8 cellular contexts compared by ENCODE assay signal in the genomic region with DNA sequence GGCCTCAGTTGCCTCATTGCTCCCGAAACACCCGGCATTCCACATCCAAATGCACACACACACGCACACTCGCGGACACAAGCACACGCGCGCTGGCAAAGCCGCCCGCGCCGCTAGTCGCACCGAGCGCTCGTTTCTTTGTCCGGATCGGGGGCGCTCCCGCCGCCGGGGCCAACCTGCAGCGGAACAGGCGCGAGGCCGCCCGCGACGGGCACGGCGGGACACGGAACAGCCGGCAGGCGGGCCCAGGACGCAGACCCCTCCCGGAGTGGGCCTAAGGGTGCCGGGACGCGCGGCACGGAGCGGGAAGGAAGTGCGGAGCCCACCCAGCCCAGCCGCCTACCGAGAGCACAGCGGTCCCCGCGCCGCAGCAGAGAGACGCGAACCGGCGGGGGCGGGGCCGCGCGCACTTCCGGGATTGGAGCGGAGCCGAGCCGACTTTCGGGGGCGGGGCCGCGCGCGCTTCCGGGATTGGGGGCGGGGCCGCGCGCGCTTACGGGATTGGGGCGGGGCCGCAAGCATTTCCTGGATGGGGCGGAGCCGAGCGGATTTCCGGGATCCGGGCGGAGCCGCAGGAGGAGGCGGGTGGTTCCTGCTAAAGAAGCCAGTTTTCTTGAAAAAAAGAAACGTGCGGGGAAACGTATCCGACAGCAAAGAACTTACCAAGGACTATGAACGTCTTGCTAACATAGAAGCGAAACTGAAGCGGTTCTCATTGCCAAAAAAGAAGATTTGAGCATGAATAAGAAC. TPM values are rescaled to one million over a fixed set of nuclear protein-coding genes. Genes with fewer than 3 reads are reported as not detected.
DNase-seq lines count a peak whose midpoint lies in the region; ATAC-seq, FAIRE-seq and TF ChIP-seq lines count a peak whose summit lies in the region.

Gene CYBC1 (minus strand): TSS at position 396 of the 750 bp plus-strand sequence. CDS start 1,498 bp downstream, outside the sequence.

- H3K9me3 ChIP-seq in SK-N-SH (no peaks in the 10 kb centered on the region), gastroesophageal sphincter (no peaks in the 10 kb centered on the region)

- peak within 1 kb of the TSS; percentile 96 for H3K4me2 ChIP-seq in SK-N-SH

- H3K27ac ChIP-seq in SK-N-SH (ENCODE audit: low read depth in 2 of 2, low read length in 1 of 2): peak within 1 kb of the TSS; percentile 80 to 96
- peak within 1 kb of the TSS; percentile 82 to 95 (median 90) for H3K27ac ChIP-seq in gastroesophageal sphincter

- no peak for TF ChIP-seq RAD21 in SK-N-SH (IDR thresholded peaks at IDR 0.05; ENCODE audit: low read length)

- no peaks in the 10 kb centered on the region for H3K27me3 Mint-ChIP-seq in activated naive CD4-positive, alpha-beta T cell treated with anti-CD3 and anti-CD28 coated beads, Interleukin-2, amount 10 ng/mL, durations not matched to agents 7 days and 5 days

- peak; percentile 97 for DNase-seq in HEK293T (ENCODE audit: extremely low spot score)
- peak; percentile 84 for DNase-seq in NCI-H1048 (lab: John Stamatoyannopoulos, UW)
- peak; percentile 99 for DNase-seq in SK-N-SH
- peak; percentile 95 for DNase-seq in activated naive CD4-positive, alpha-beta T cell treated with anti-CD3 and anti-CD28 coated beads, Interleukin-2, amount 10 ng/mL, durations not matched to agents 7 days and 5 days
- peak; percentile 50 for DNase-seq in non-pigmented ciliary epithelial cell (ENCODE audit: low read depth)

- no peaks in the 10 kb centered on the region for H3K9me2 ChIP-seq in SK-N-SH

- peak within 1 kb of the TSS; percentile 96 for H3K4me3 Mint-ChIP-seq in activated naive CD4-positive, alpha-beta T cell treated with anti-CD3 and anti-CD28 coated beads, Interleukin-2, amount 10 ng/mL, durations not matched to agents 7 days and 5 days

- peaks cover 8 to 28% of the 10 kb centered on the region in 2 experiments; a peak in 2 of 4 replicates for H3K4me1 ChIP-seq in SK-N-SH (ENCODE audit: control insufficient read depth in 1 of 2, insufficient read depth in 2 of 2, low read depth in 1 of 2, low read length in 1 of 2)
- peaks cover 0 to 49% (median 19%) of the 10 kb centered on the region in 3 donors for H3K4me1 ChIP-seq in gastroesophageal sphincter

- H3K4me3 ChIP-seq in SK-N-SH (ENCODE audit: low read depth in 2 of 2, low read length in 1 of 2): peak within 1 kb of the TSS; percentile 76 to 95
- H3K4me3 ChIP-seq in gastroesophageal sphincter: peak within 1 kb of the TSS; percentile 88 to 97

- TF ChIP-seq EP300 in SK-N-SH (IDR thresholded peaks at IDR 0.05; ENCODE audit: borderline replicate concordance in 1 of 2, low read depth in 1 of 2, low read length in 1 of 2): peak in 1 of 2 experiments; percentile 53; a peak in 1 of 4 replicates
- TF ChIP-seq EP300 in gastroesophageal sphincter (IDR thresholded peaks at IDR 0.05): no peak

- 1% methylated on average over 67 of the region's 91 CpGs for WGBS in SK-N-SH (ENCODE audit: low lambda C conversion rate)
- 0% methylated on average over 7 to 8 of the region's 91 CpGs for WGBS in gastroesophageal sphincter (ENCODE audit: low coverage in 1 of 2), 2 donors

- H3F3A ChIP-seq in SK-N-SH (replicated peaks; ENCODE audit: insufficient read depth): peaks cover 6% of the 10 kb centered on the region

- peak; percentile 42 for FAIRE-seq in G401.6 (lab: Jason Lieb, UNC)

- H3K4me1 Mint-ChIP-seq in activated naive CD4-positive, alpha-beta T cell treated with anti-CD3 and anti-CD28 coated beads, Interleukin-2, amount 10 ng/mL, durations not matched to agents 7 days and 5 days: peaks cover 46% of the 10 kb centered on the region

- H3K79me2 ChIP-seq in SK-N-SH (ENCODE audit: insufficient read depth): peaks cover 35% of the 10 kb centered on the region

- POLR2A ChIA-PET in HEK293T (lab: Yijun Ruan, JAX): no interaction called here
- POLR2A ChIA-PET in SK-N-SH (lab: Yijun Ruan, JAX): interaction anchor here (0.8 kb wide), 1 partner anchor 31 kb away, joined by 6 read pairs; no protein-coding TSS in a partner anchor

- peak; percentile 17; the same call in 1 of the 2 replicates for TF ChIP-seq CTCF in SK-N-SH (IDR thresholded peaks at IDR 0.05)
- TF ChIP-seq CTCF in gastroesophageal sphincter (IDR thresholded peaks at IDR 0.05): peak in 3 of 4 experiments; percentile 21 to 40 (median 35)
- TF ChIP-seq CTCF in subcutaneous adipose tissue (IDR thresholded peaks at IDR 0.05; ENCODE audit: low read depth): no peak

- peak within 1 kb of the TSS; percentile 85 for H2AFZ ChIP-seq in SK-N-SH (ENCODE audit: low read depth)

- peaks cover 4% of the 10 kb centered on the region for H3K9me3 Mint-ChIP-seq in activated naive CD4-positive, alpha-beta T cell treated with anti-CD3 and anti-CD28 coated beads, Interleukin-2, amount 10 ng/mL, durations not matched to agents 7 days and 5 days

- H4K20me1 ChIP-seq in SK-N-SH (ENCODE audit: insufficient read depth): peaks cover 5% of the 10 kb centered on the region

- H3K9ac ChIP-seq in SK-N-SH: peak within 1 kb of the TSS; percentile 94

- H3K27me3 ChIP-seq in SK-N-SH (ENCODE audit: insufficient read depth) (no peaks in the 10 kb centered on the region), gastroesophageal sphincter (no peaks in the 10 kb centered on the region)

- peak; percentile 94 for ATAC-seq in gastroesophageal sphincter

- CTCF ChIA-PET in HEK293T (lab: Yijun Ruan, JAX) (interaction anchor here (0.9 kb wide), 1 partner anchor 95 kb away, joined by 3 read pairs; no protein-coding TSS in a partner anchor), SK-N-SH (lab: Yijun Ruan, JAX) (interaction anchor here (0.7 to 1.3 kb wide), 2 partner anchors 42 to 44 kb away, joined by 3 to 4 read pairs; no protein-coding TSS in a partner anchor)
- CTCF ChIA-PET in activated naive CD4-positive, alpha-beta T cell treated with anti-CD3 and anti-CD28 coated beads, Interleukin-2, amount 10 ng/mL, durations not matched to agents 7 days and 5 days (lab: Charles Lee): no interaction called here

- peak; percentile 61 to 69 for TF ChIP-seq POLR2A in gastroesophageal sphincter (IDR thresholded peaks at IDR 0.05)

- peaks cover 46% of the 10 kb centered on the region for H3K36me3 Mint-ChIP-seq in activated naive CD4-positive, alpha-beta T cell treated with anti-CD3 and anti-CD28 coated beads, Interleukin-2, amount 10 ng/mL, durations not matched to agents 7 days and 5 days

- peak within 1 kb of the TSS; percentile 98 for H3K27ac Mint-ChIP-seq in activated naive CD4-positive, alpha-beta T cell treated with anti-CD3 and anti-CD28 coated beads, Interleukin-2, amount 10 ng/mL, durations not matched to agents 7 days and 5 days

- H3K36me3 ChIP-seq in SK-N-SH (replicated peaks in 1 of 2; ENCODE audit: control insufficient read depth in 1 of 2, insufficient read depth in 2 of 2, low read length in 1 of 2): peaks cover 0 to 11% of the 10 kb centered on the region in 2 experiments
- H3K36me3 ChIP-seq in gastroesophageal sphincter: peaks cover 0 to 2% of the 10 kb centered on the region in 2 donors

TF ChIP-seq in HEK293T, 16 proteins besides CTCF, POLR2A, EP300 and RAD21:
- peak; percentile 95 for TF ChIP-seq ELF4 (IDR thresholded peaks at IDR 0.05)
- TF ChIP-seq LEF1 (IDR thresholded peaks at IDR 0.05; ENCODE audit: borderline replicate concordance): no peak; the same call in 1 of the 2 replicates
- no peak for TF ChIP-seq TARDBP (IDR thresholded peaks at IDR 0.05)
- TF ChIP-seq FOXM1 (IDR thresholded peaks at IDR 0.05; ENCODE audit: borderline replicate concordance): no peak
- TF ChIP-seq FOXK2 (IDR thresholded peaks at IDR 0.05): no peak
- no peak for TF ChIP-seq HDGF (IDR thresholded peaks at IDR 0.05; ENCODE audit: borderline replicate concordance)
- TF ChIP-seq, protein P1, sequence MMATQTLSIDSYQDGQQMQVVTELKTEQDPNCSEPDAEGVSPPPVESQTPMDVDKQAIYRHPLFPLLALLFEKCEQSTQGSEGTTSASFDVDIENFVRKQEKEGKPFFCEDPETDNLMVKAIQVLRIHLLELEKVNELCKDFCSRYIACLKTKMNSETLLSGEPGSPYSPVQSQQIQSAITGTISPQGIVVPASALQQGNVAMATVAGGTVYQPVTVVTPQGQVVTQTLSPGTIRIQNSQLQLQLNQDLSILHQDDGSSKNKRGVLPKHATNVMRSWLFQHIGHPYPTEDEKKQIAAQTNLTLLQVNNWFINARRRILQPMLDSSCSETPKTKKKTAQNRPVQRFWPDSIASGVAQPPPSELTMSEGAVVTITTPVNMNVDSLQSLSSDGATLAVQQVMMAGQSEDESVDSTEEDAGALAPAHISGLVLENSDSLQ (IDR thresholded peaks at IDR 0.05): no peak
- TF ChIP-seq L3MBTL2 (conservative IDR thresholded peaks at IDR 0.05): no peak

TF ChIP-seq in SK-N-SH, 30 proteins besides CTCF, POLR2A, EP300 and RAD21 (continues in another document):
- TF ChIP-seq POLR2AphosphoS5 (IDR thresholded peaks at IDR 0.05; ENCODE audit: low read depth, low read length): peak; percentile 97
- TF ChIP-seq TEAD4 (IDR thresholded peaks at IDR 0.05; ENCODE audit: borderline replicate concordance, insufficient read depth): no peak
- no peak for TF ChIP-seq GATA2 (CRISPR knock-in tag; IDR thresholded peaks at IDR 0.05)
- 0 out of 2 replicates have a peak, but pooled peaks have one; percentile 2 for TF ChIP-seq SMC3 (IDR thresholded peaks at IDR 0.05; ENCODE audit: low read depth, low read length)
- no peak for TF ChIP-seq EZH2phosphoT487 (IDR thresholded peaks at IDR 0.05; ENCODE audit: borderline replicate concordance, low read depth)
- no peak for TF ChIP-seq RXRA (IDR thresholded peaks at IDR 0.05; ENCODE audit: borderline replicate concordance, low read depth)
- TF ChIP-seq RFX5 (IDR thresholded peaks at IDR 0.05; ENCODE audit: low read length): no peak
- no peak for TF ChIP-seq MEF2A (IDR thresholded peaks at IDR 0.05; ENCODE audit: borderline replicate concordance, low read depth)
- peak; percentile 91 for TF ChIP-seq MXI1 (IDR thresholded peaks at IDR 0.05; ENCODE audit: low read depth, low read length)
- TF ChIP-seq NFIC (IDR thresholded peaks at IDR 0.05; ENCODE audit: borderline replicate concordance): peak; percentile 68

RNA-seq across cellular contexts. Expression of gene CYBC1, which starts in this region (rescaled TPM):
- 160 and 165 TPM in 2 replicates for polyA plus RNA-seq in SK-N-SH (2012; rRNA removed)
- polyA plus RNA-seq in SK-N-SH (2012; cell fraction: cytosol; rRNA removed): 97.3 and 115 TPM in 2 replicates
- 403 and 584 TPM in 2 replicates for polyA plus RNA-seq in SK-N-SH (2012; cell fraction: nucleus; rRNA removed)
- total RNA-seq in gastroesophageal sphincter (10 to 100 TPM; 53.8 to 78.5 (median 59.4) TPM), subcutaneous adipose tissue (10 to 100 TPM; 28.7 to 84.6 (median 64.6) TPM)

Comparison
In these comparisons a context has a peak if more than half of its experiments do, and no peak if none do; other contexts are left out.
1. Peak in every context shown above with its lines: DNase-seq, ATAC-seq, H3K4me3 ChIP-seq and H3K27ac ChIP-seq.